ENCODE assay signal across 8 cellular contexts in the genomic region with DNA sequence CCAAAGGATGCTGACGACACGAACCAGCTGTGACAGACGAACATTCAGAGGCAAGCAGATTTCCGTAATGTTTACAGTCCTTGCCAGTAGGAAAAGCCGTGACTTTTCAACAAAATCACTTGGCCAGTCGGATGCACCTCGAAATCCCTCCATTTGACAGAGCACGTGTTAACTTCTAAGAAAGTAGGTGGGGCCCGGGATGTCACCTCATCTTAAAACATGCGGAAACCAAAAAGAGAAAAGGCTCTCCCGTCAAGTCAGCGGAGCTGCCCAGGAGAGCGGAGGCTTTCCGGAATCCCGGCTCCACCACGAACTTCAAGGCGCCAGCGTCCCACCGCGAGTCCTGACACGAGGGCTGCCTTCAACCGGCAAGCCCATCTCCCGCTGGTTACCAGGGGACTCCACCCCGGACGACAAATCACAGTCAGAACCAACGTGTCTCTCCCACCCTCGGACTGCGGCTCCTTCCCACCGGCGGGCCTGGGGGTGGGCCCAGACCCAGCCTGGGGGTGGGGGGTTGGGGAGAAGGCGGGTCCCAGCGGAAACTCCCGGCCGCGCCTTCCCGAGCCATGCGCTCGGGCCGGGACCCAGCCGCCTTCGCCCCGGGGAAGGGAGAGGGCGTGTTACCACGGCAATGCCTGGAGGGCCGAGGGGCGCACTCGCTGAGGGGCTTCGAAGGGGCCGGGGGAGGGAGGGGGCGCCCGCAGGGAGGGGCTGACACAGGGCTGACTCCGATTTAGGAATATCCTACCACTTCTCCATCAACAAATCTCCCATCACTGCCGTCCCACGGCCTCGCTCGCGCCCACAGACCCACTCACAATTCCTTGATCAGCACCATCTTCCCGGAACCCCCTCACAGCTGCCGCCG. TPM values are rescaled to one million over a fixed set of nuclear protein-coding genes. Genes with fewer than 3 reads are reported as not detected.
DNase-seq lines count a peak whose midpoint lies in the region; TF ChIP-seq lines count a peak whose summit lies in the region.

No MANE protein-coding gene starts in this region.

- H3K27me3 Mint-ChIP-seq in CD8-positive, alpha-beta memory T cell, result peaks cover 0 to 6% of the 10 kb centered on the region in 2 donors
- H3K27me3 Mint-ChIP-seq in activated CD4-positive, alpha-beta memory T cell treated with anti-CD3 and anti-CD28 coated beads for 36 hours, result no peaks in the 10 kb centered on the region

- H3K9me3 Mint-ChIP-seq in CD8-positive, alpha-beta memory T cell, result no peaks in the 10 kb centered on the region
- H3K9me3 Mint-ChIP-seq in activated CD4-positive, alpha-beta memory T cell treated with anti-CD3 and anti-CD28 coated beads for 36 hours, result no peaks in the 10 kb centered on the region

- peaks cover 60 to 86% (median 77%) of the 10 kb centered on the region in 3 donors for H3K4me1 Mint-ChIP-seq in CD8-positive, alpha-beta memory T cell
- peaks cover 68% of the 10 kb centered on the region for H3K4me1 Mint-ChIP-seq in activated CD4-positive, alpha-beta memory T cell treated with anti-CD3 and anti-CD28 coated beads for 36 hours (ENCODE audit: low read depth)

- peak overlapping the region; percentile 61 for H2AFZ ChIP-seq in GM23248

- peak overlapping the region; percentile 70 for H3K4me3 ChIP-seq in CD8-positive, alpha-beta memory T cell (ENCODE audit: low read length)
- H3K4me3 ChIP-seq in GM23248 (peak overlapping the region; percentile 89), NB4 (ENCODE audit: low read depth, low read length) (peak overlapping the region; percentile 94)

- H3K36me3 Mint-ChIP-seq in CD8-positive, alpha-beta memory T cell, result peaks cover 0 to 35% (median 10%) of the 10 kb centered on the region in 3 donors
- peaks cover 36% of the 10 kb centered on the region for H3K36me3 Mint-ChIP-seq in activated CD4-positive, alpha-beta memory T cell treated with anti-CD3 and anti-CD28 coated beads for 36 hours

- H3K27ac Mint-ChIP-seq in CD8-positive, alpha-beta memory T cell, result peak overlapping the region; percentile 96 to 99 (median 98)
- peak overlapping the region; percentile 99 for H3K27ac Mint-ChIP-seq in activated CD4-positive, alpha-beta memory T cell treated with anti-CD3 and anti-CD28 coated beads for 36 hours

- H3K9me2 ChIP-seq in GM23248 (ENCODE audit: insufficient read depth), result no peaks in the 10 kb centered on the region

- H3K4me2 ChIP-seq in GM23248 (ENCODE audit: unreplicated experiment), result peak overlapping the region; percentile 99

- intact Hi-C loops in activated CD4-positive, alpha-beta memory T cell treated with anti-CD3 and anti-CD28 coated beads for 36 hours (cut with micrococcal nuclease), result loop anchor here (1.0 to 5.0 kb wide), 3 partner anchors 14 to 1246 kb away; a partner anchor contains a TSS

- peak overlapping the region; percentile 97 to 100 (median 99) for H3K4me3 Mint-ChIP-seq in CD8-positive, alpha-beta memory T cell
- peak overlapping the region; percentile 100 for H3K4me3 Mint-ChIP-seq in activated CD4-positive, alpha-beta memory T cell treated with anti-CD3 and anti-CD28 coated beads for 36 hours

- CTCF ChIA-PET in CD8-positive, alpha-beta memory T cell (lab: Charles Lee), result interaction anchor here (0.9 to 1.9 kb wide), 5 partner anchors 16 to 32 kb away, joined by 3 to 11 read pairs (median 3); no protein-coding TSS in a partner anchor
- CTCF ChIA-PET in activated CD4-positive, alpha-beta memory T cell treated with anti-CD3 and anti-CD28 coated beads for 36 hours (lab: Charles Lee), result interaction anchor here (0.9 to 3.8 kb wide), 6 partner anchors 11 to 1435 kb away, joined by 3 to 38 read pairs (median 5); a partner anchor contains a TSS

- peaks cover 40% of the 10 kb centered on the region for H4K20me1 ChIP-seq in GM23248 (ENCODE audit: insufficient read depth)

- H3F3A ChIP-seq in GM23248 (ENCODE audit: insufficient read depth), result peaks cover 21% of the 10 kb centered on the region

- TF ChIP-seq CTCF in NB4 (IDR thresholded peaks at IDR 0.05; ENCODE audit: low read depth, low read length), result no peak

- in situ Hi-C loops in GM23248 (cut with MboI), result no loop called here

- H3K9ac ChIP-seq in GM23248, result peak overlapping the region; percentile 90

- peak in 4 of 5 donors; percentile 28 to 61 (median 48) for DNase-seq in CD8-positive, alpha-beta memory T cell
- peak; percentile 71 for DNase-seq in GM23248
- DNase-seq in NB4 (ENCODE audit: low read depth), result peak; percentile 66
- peak; percentile 78 for DNase-seq in activated CD4-positive, alpha-beta memory T cell treated with anti-CD3 and anti-CD28 coated beads for 36 hours
- peak; percentile 80 for DNase-seq in ecto neural progenitor cell (ENCODE audit: low spot score)
- DNase-seq in lung microvascular endothelial cell (ENCODE audit: low read depth in 2 of 2), result peak; percentile 56 to 58
- peak; percentile 40 to 56 (median 49) for DNase-seq in stimulated activated CD4-positive, alpha-beta T cell treated with anti-CD3 and anti-CD28 coated beads, TNF-alpha, amount 100 ng/mL, for 4 hours (ENCODE audit: low read depth in 3 of 3)
- no peak for DNase-seq in NCI-H510A (lab: John Stamatoyannopoulos, UW)

- H3K36me3 ChIP-seq in CD8-positive, alpha-beta memory T cell (ENCODE audit: insufficient read depth, low read length), result no peaks in the 10 kb centered on the region
- no peaks in the 10 kb centered on the region for H3K36me3 ChIP-seq in GM23248 (ENCODE audit: low read depth)

- peak overlapping the region; percentile 89 for H3K27ac ChIP-seq in CD8-positive, alpha-beta memory T cell (ENCODE audit: low read depth, low read length)
- H3K27ac ChIP-seq in GM23248, result peak overlapping the region; percentile 65

- H3K79me2 ChIP-seq in GM23248 (ENCODE audit: insufficient read depth), result peaks cover 54% of the 10 kb centered on the region

- no peaks in the 10 kb centered on the region for H3K27me3 ChIP-seq in CD8-positive, alpha-beta memory T cell (ENCODE audit: insufficient read depth, low read length, poor library complexity, severe bottlenecking)
- no peaks in the 10 kb centered on the region for H3K27me3 ChIP-seq in GM23248 (replicated peaks; ENCODE audit: insufficient read depth)

- no peaks in the 10 kb centered on the region for H3K9me3 ChIP-seq in CD8-positive, alpha-beta memory T cell (ENCODE audit: low read length)
- H3K9me3 ChIP-seq in GM23248 (ENCODE audit: low read depth), result no peaks in the 10 kb centered on the region

- POLR2A ChIA-PET in CD8-positive, alpha-beta memory T cell (lab: Charles Lee), result interaction anchor here (0.9 to 1.5 kb wide), 3 partner anchors 12 to 26 kb away, joined by 3 to 4 read pairs (median 3); no protein-coding TSS in a partner anchor
- POLR2A ChIA-PET in activated CD4-positive, alpha-beta memory T cell treated with anti-CD3 and anti-CD28 coated beads for 36 hours (lab: Charles Lee), result interaction anchor here (0.8 to 1.4 kb wide), 6 partner anchors 20 to 1246 kb away, joined by 3 to 6 read pairs (median 4); a partner anchor contains a TSS

- WGBS in GM23248 (ENCODE audit: low coverage in 1 of 2, low lambda C conversion rate in 2 of 2, missing lambda C conversion rate in 2 of 2), 2 experiments, result 2% methylated on average over 28 to 60 of the region's 60 CpGs

- H3K4me1 ChIP-seq in CD8-positive, alpha-beta memory T cell (ENCODE audit: insufficient read depth, low read length), result peaks cover 27% of the 10 kb centered on the region
- peaks cover 59% of the 10 kb centered on the region for H3K4me1 ChIP-seq in GM23248 (ENCODE audit: insufficient read depth)

- TF ChIP-seq POLR2A in NB4 (IDR thresholded peaks at IDR 0.05; ENCODE audit: extremely low read depth, insufficient read length), result no peak

RNA-seq across cellular contexts. Expression of a gene that starts 0.5 kb away (rescaled TPM):
- 100 to 1,000 TPM; 165 to 175 TPM for total RNA-seq in CD8-positive, alpha-beta memory T cell
- 64.3 TPM for polyA plus RNA-seq in CD8-positive, alpha-beta memory T cell
- total RNA-seq in GM23248 (2014; rRNA removed; shearing (Covaris generic)), result 16.2 and 17.7 TPM in 2 replicates
- 79.8 and 82.1 TPM in 2 replicates for polyA plus RNA-seq in GM23248 (2016; fragmentation: Nextera tagmentation; extraction: Ambion mirVana)
- total RNA-seq in activated CD4-positive, alpha-beta memory T cell treated with anti-CD3 and anti-CD28 coated beads for 36 hours, result 10 to 100 TPM; 92.2 to 95.7 TPM
- total RNA-seq in lung microvascular endothelial cell, result 17.7 and 23.4 TPM in 2 replicates
